24 cellular contexts compared by ENCODE assay signal in the genomic region with DNA sequence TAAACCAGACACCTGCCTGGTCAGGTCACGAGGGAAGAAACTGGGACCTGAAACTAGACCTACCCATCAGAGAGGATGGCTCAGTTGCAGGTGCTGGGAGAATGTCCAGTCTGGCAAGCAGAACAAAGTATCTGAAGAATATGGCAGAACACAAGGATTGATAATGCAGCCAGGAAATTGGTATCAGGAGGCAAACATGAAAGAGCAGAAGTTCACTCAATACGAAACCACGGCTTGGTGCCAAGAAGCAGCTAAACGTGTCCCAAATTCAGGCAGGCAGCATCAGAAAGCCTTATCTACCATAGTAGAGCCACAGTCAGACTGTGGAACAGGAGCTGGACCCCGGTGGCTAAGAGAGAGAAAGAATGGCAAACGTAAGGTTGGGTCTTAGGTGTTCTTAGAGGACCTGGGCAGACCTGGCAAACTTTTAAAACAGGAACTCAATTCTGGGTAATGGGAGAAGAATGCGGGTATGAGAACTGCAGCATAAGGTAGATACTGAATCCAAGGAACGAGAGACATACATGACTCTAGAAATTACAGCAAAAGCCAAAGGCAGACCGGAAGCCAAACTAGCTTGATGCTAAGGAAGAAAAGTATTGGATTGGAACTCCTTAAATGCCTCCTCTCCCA.
"Had no signal": no experiment of that assay in that cellular context is flagged by ENCODE, and none has a peak within 500 bp of the region (broad histone marks: within the 10 kb centered on the region; RNA-seq: fewer than 3 reads in every experiment).

No MANE protein-coding gene starts in this region.

- H3K27ac ChIP-seq: SK-N-MC had no signal

- H3K4me3 ChIP-seq: SK-N-MC had no signal

- ATAC-seq: activated CD8-positive, alpha-beta memory T cell treated with anti-CD3 and anti-CD28 coated beads, Interleukin-2, amount 10 ng/mL, durations not matched to agents 7 days and 5 days; T-cell had no signal

- DNase-seq: activated B cell treated with CpG ODN at 0.5 μM for 24 hours; activated CD4-positive, alpha-beta T cell treated with anti-CD3 and anti-CD28 coated beads for 1 hour; activated CD4-positive, alpha-beta T cell treated with anti-CD3 and anti-CD28 coated beads, Interleukin-2, amount 10 ng/mL, durations not matched to agents 24 days and 14 days; activated CD4-positive, alpha-beta T cell treated with anti-CD3 and anti-CD28 coated beads, Interleukin-2, amount 50 U/mL, for 48 hours; activated CD8-positive, alpha-beta memory T cell treated with anti-CD3 and anti-CD28 coated beads, Interleukin-2, amount 10 ng/mL, durations not matched to agents 7 days and 5 days; activated effector memory CD4-positive, alpha-beta T cell treated with Interleukin-2 at 50 U/mL for 16 hours; activated naive CD4-positive, alpha-beta T cell; activated T-cell treated with anti-CD3 and anti-CD28 coated beads, Interleukin-2, amount 50 U/mL, for 24 hours; aorta; Kasumi-1; KBM-7; NCI-H1048; NCI-H1930; NCI-H2107; NCI-H2171 treated with DMSO at 0.1 percent for 48 hours; NCI-H226; NCI-H510A; NCI-H526 treated with DMSO at 0.1 percent for 48 hours; NCI-H82; NK-92 treated with Interleukin-12 subunit alpha and Interleukin-12 subunit beta, amount 100 ng/mL, for 24 hours; T-cell; T-helper 2 cell; T1000 had no signal
